Comparison of ENCODE assay signal across 8 cellular contexts in the genomic region with DNA sequence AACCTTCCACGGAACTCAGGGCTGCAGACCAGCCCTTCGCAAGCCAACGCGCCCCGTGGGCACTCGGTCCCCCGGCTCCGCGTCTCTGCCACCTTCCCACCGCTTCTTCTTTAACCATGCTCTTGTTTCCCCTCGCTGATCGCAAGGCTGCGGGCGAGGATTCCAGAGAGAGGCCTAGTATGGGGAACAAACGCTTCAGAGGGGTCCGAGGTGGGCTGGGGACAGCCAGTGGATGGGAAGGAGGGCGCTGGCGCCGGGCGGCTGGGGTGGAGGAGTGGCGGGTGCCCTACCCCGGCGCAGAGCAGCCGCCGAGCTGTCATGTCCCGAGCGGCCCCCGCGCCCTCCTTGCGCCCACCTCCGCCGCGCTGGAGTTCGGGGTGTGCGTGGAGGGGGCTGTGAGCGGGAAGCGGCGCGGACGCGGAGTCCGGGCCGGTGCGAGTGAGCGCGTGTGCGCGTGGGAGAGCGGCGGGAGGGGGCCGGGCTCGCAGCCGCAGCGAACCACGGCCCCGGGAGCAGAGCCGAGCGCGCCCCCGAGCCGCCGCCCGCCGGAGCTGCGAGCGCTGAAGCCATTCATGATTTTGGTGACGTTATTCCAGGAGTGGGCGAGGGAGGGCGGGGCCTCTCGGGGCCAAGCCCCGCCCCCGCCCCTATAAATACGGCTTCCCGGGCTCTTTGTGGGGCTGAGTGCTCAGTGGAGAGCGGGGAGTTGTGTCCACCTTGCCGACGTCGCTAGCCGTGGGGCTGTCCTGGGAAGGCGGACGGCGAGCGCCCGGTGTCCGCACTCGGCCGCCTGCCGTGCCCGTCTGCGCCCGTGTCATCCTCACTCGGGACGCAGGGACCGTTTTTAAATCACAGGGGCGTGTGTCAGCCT. TPM values are rescaled to one million over a fixed set of nuclear protein-coding genes. Genes with fewer than 3 reads are reported as not detected.
DNase-seq lines count a peak whose midpoint lies in the region; ATAC-seq, FAIRE-seq and TF ChIP-seq lines count a peak whose summit lies in the region.

A gene (plus strand): TSS at position 680 of the 871 bp plus-strand sequence. CDS start 205 bp downstream, outside the sequence.

- no peak within 1 kb of the TSS for H3K27ac ChIP-seq in keratinocyte (ENCODE audit: control insufficient read depth, insufficient read depth, low read length)

- no peaks in the 10 kb centered on the region for H3K9me3 ChIP-seq in keratinocyte (ENCODE audit: control insufficient read depth, low read depth, low read length)

- FAIRE-seq in keratinocyte (lab: Jason Lieb, UNC): no peak

- TF ChIP-seq CTCF in GM12865 (IDR thresholded peaks at IDR 0.05; ENCODE audit: insufficient read depth, low read depth, low read length, missing control alignments): no peak
- TF ChIP-seq CTCF in keratinocyte (optimal IDR thresholded peaks at IDR 0.05 in 1 of 3, IDR thresholded peaks at IDR 0.05 in 1 of 3, conservative IDR thresholded peaks at IDR 0.05 in 1 of 3; ENCODE audit: extremely low read depth in 1 of 3, insufficient read depth in 2 of 3, low read length in 3 of 3): no peak

- dilution Hi-C loops in keratinocyte (cut with MboI; ENCODE audit: extremely low pct_ligation_motif_present, low sequenced_read_pairs): no loop called here

- H3K9ac ChIP-seq in keratinocyte (ENCODE audit: control insufficient read depth, extremely low read depth, insufficient read depth, low read length): peak within 1 kb of the TSS; percentile 53

- peaks cover 38% of the 10 kb centered on the region for H3K27me3 ChIP-seq in keratinocyte (ENCODE audit: control insufficient read depth, extremely low read depth, insufficient read depth, low read length)

- H3K4me1 ChIP-seq in keratinocyte (ENCODE audit: control insufficient read depth, extremely low read depth, insufficient read depth, low read length): peaks cover 3% of the 10 kb centered on the region

- peak within 1 kb of the TSS; percentile 68 for H2AFZ ChIP-seq in keratinocyte (ENCODE audit: control insufficient read depth, low read length)

- DNase-seq in GM12865 (ENCODE audit: low read depth): peak; percentile 86
- DNase-seq in NCI-H1930 (lab: John Stamatoyannopoulos, UW): peak; percentile 71 to 73
- peak; percentile 82 for DNase-seq in activated CD4-positive, CD25-positive, alpha-beta regulatory T cell treated with anti-CD3 and anti-CD28 coated beads, Interleukin-2, amount 50 U/mL, for 16 hours (ENCODE audit: low read depth, low spot score)
- peak; percentile 86 for DNase-seq in central memory CD4-positive, alpha-beta T cell
- DNase-seq in keratinocyte (ENCODE audit: low read depth, low spot score): no peak
- peak; percentile 87 to 89 for DNase-seq in stimulated activated CD4-positive, alpha-beta T cell treated with anti-CD3 and anti-CD28 coated beads, Interleukin-15, amount 100 ng/mL, for 1 hour (ENCODE audit: low read depth in 1 of 2, low spot score in 1 of 2)

- no peaks in the 10 kb centered on the region for H3K79me2 ChIP-seq in keratinocyte (ENCODE audit: control insufficient read depth, insufficient read depth, low read length)

- H3K4me2 ChIP-seq in keratinocyte (ENCODE audit: control insufficient read depth, extremely low read depth, insufficient read depth, low read depth, low read length): peak within 1 kb of the TSS; percentile 77

- no peaks in the 10 kb centered on the region for H3K9me1 ChIP-seq in keratinocyte (ENCODE audit: control insufficient read depth, extremely low read depth, insufficient read depth, low read length)

- H3K4me3 ChIP-seq in GM12865 (ENCODE audit: low read depth, low read length): peak within 1 kb of the TSS; percentile 56
- H3K4me3 ChIP-seq in keratinocyte (ENCODE audit: control insufficient read depth in 2 of 3, extremely low read depth in 1 of 3, insufficient read depth in 2 of 3, low read depth in 1 of 3, low read length in 3 of 3): peak within 1 kb of the TSS; percentile 44 to 72 (median 68)

- H4K20me1 ChIP-seq in keratinocyte (ENCODE audit: control insufficient read depth, extremely low read depth, insufficient read depth, low read length): no peaks in the 10 kb centered on the region

- ATAC-seq in HG02623 (IDR thresholded peaks at IDR 0.05; ENCODE audit: unreplicated experiment) (peak; percentile 33), HG02884 (IDR thresholded peaks at IDR 0.05; ENCODE audit: unreplicated experiment) (no peak)

- H3K36me3 ChIP-seq in keratinocyte (ENCODE audit: control insufficient read depth in 2 of 2, extremely low read depth in 1 of 2, insufficient read depth in 2 of 2, low read length in 2 of 2): no peaks in the 10 kb centered on the region

RNA-seq across cellular contexts. Expression of the gene that starts here (rescaled TPM):
- polyA plus RNA-seq in keratinocyte: 0.83 to 2.2 TPM (median 1.4 TPM) in 3 replicates
- polyA plus RNA-seq in keratinocyte (2011; ENCODE audit: low read depth): 0.75 TPM
- 1.1 TPM in 2 replicates for polyA plus RNA-seq in keratinocyte (2011; cell fraction: cytosol; rRNA removed)
- polyA plus RNA-seq in keratinocyte (2011; cell fraction: nucleus; rRNA removed): 1.0 TPM in 2 replicates
- 1.5 and 3.3 TPM in 2 replicates for polyA plus RNA-seq in keratinocyte (2012; ENCODE audit: low replicate concordance)
- 2.1 to 3.2 TPM (median 2.9 TPM) in 3 replicates for polyA minus RNA-seq in keratinocyte
- polyA minus RNA-seq in keratinocyte (2011; cell fraction: cytosol; rRNA and poly(A)+ RNA removed): 5.8 TPM
- polyA minus RNA-seq in keratinocyte (2011; cell fraction: nucleus; rRNA and poly(A)+ RNA removed): 0.84 and 3.2 TPM in 2 replicates
